In the genomic region with DNA sequence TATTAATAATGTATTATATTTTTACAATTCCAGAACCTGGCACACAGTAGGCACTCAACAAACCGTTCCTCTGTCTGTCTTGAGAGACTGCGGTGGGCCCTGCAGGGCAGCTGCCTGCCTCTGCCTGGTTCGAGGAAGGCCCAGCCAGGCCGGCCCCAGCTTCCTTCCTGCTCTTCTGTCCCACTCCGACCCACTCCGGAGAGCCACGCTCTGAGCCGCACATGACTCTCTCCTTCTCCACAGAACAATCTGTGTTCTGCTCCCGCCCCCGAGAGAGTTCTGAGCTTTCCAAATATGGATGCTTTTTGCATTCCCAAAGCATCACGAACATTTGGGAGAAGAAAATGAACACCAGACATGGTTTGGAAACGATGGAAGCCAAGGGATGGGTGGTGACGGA, we compare ENCODE assay signal across 8 cellular contexts. TPM values are rescaled to one million over a fixed set of nuclear protein-coding genes. Genes with fewer than 3 reads are reported as not detected.
DNase-seq lines count a peak whose midpoint lies in the region; ATAC-seq, FAIRE-seq and TF ChIP-seq lines count a peak whose summit lies in the region.

No MANE protein-coding gene starts in this region.

- TF ChIP-seq POLR2A in GM12891 (IDR thresholded peaks at IDR 0.05; ENCODE audit: low read depth, low read length), result no peak

- no peak for TF ChIP-seq CTCF in brain microvascular endothelial cell (IDR thresholded peaks at IDR 0.05; ENCODE audit: low read depth, low read length, missing control alignments)

- H3K27me3 Mint-ChIP-seq in CD8-positive, alpha-beta memory T cell, result peaks cover 5 to 24% of the 10 kb centered on the region in 2 donors
- peaks cover 11% of the 10 kb centered on the region for H3K27me3 Mint-ChIP-seq in stimulated activated naive CD8-positive, alpha-beta T cell treated with anti-CD3 and anti-CD28 coated beads, Interleukin-15, amount 100 ng/mL, for 72 hours

- H3K36me3 ChIP-seq in CD8-positive, alpha-beta memory T cell (ENCODE audit: insufficient read depth, low read length), result no peaks in the 10 kb centered on the region
- H3K36me3 ChIP-seq in brain microvascular endothelial cell (replicated peaks), result no peaks in the 10 kb centered on the region

- CTCF ChIA-PET in CD8-positive, alpha-beta memory T cell (lab: Charles Lee), result interaction anchor here (0.6 to 3.1 kb wide), 26 partner anchors 8 to 818 kb away, joined by 3 to 12 read pairs (median 4); a partner anchor contains a TSS

- peaks cover 7% of the 10 kb centered on the region for H3K9me3 ChIP-seq in CD8-positive, alpha-beta memory T cell (ENCODE audit: low read length)

- ATAC-seq in stimulated activated naive CD8-positive, alpha-beta T cell treated with anti-CD3 and anti-CD28 coated beads, Interleukin-15, amount 100 ng/mL, for 72 hours, result no peak
- no peak for ATAC-seq in GM18519 (IDR thresholded peaks at IDR 0.05; ENCODE audit: low FRiP score, unreplicated experiment)

- H3K4me1 ChIP-seq in CD8-positive, alpha-beta memory T cell (ENCODE audit: insufficient read depth, low read length), result peaks cover 16% of the 10 kb centered on the region

- H3K4me3 ChIP-seq in CD8-positive, alpha-beta memory T cell (ENCODE audit: low read length), result peak overlapping the region; percentile 78
- H3K4me3 ChIP-seq in brain microvascular endothelial cell (ENCODE audit: low read depth, low read length), result peak overlapping the region; percentile 65

- POLR2A ChIA-PET in CD8-positive, alpha-beta memory T cell (lab: Charles Lee), result interaction anchor here (1.5 to 1.6 kb wide), 3 partner anchors 359 to 503 kb away, joined by 4 to 10 read pairs (median 6); a partner anchor contains a TSS

- H3K9me3 Mint-ChIP-seq in CD8-positive, alpha-beta memory T cell, result peaks cover 13 to 18% (median 18%) of the 10 kb centered on the region in 5 donors
- H3K9me3 Mint-ChIP-seq in stimulated activated naive CD8-positive, alpha-beta T cell treated with anti-CD3 and anti-CD28 coated beads, Interleukin-15, amount 100 ng/mL, for 72 hours, result peaks cover 9 to 11% of the 10 kb centered on the region in 2 donors

- DNase-seq in CD8-positive, alpha-beta memory T cell, result no peak
- DNase-seq in KG1 (lab: John Stamatoyannopoulos, UW) (peak; percentile 48), brain microvascular endothelial cell (peak; percentile 17), left kidney (ENCODE audit: low read depth, low spot score) (peak; percentile 11), GM12891 (ENCODE audit: insufficient read length, low spot score) (no peak), NAMALWA (ENCODE audit: low spot score) (no peak)
- peak; percentile 8 to 23 for DNase-seq in stimulated activated naive CD8-positive, alpha-beta T cell treated with anti-CD3 and anti-CD28 coated beads, Interleukin-15, amount 100 ng/mL, for 72 hours

- in situ Hi-C loops in brain microvascular endothelial cell (cut with HindIII; ENCODE audit: low pct_ligation_motif_present, low sequenced_read_pairs), result no loop called here

- peaks cover 5 to 17% (median 12%) of the 10 kb centered on the region in 3 donors for H3K4me1 Mint-ChIP-seq in CD8-positive, alpha-beta memory T cell
- H3K4me1 Mint-ChIP-seq in stimulated activated naive CD8-positive, alpha-beta T cell treated with anti-CD3 and anti-CD28 coated beads, Interleukin-15, amount 100 ng/mL, for 72 hours, result peaks cover 22% of the 10 kb centered on the region

- no peaks in the 10 kb centered on the region for H3K27me3 ChIP-seq in CD8-positive, alpha-beta memory T cell (ENCODE audit: insufficient read depth, low read length, poor library complexity, severe bottlenecking)
- H3K27me3 ChIP-seq in brain microvascular endothelial cell (replicated peaks), result no peaks in the 10 kb centered on the region

- H3K27ac Mint-ChIP-seq in CD8-positive, alpha-beta memory T cell, result peak overlapping the region; percentile 51 to 85 (median 68)
- peak overlapping the region; percentile 89 to 97 for H3K27ac Mint-ChIP-seq in stimulated activated naive CD8-positive, alpha-beta T cell treated with anti-CD3 and anti-CD28 coated beads, Interleukin-15, amount 100 ng/mL, for 72 hours

- H3K36me3 Mint-ChIP-seq in CD8-positive, alpha-beta memory T cell, result peaks cover 0 to 22% (median 2%) of the 10 kb centered on the region in 3 donors

- H3K27ac ChIP-seq in CD8-positive, alpha-beta memory T cell (ENCODE audit: low read depth, low read length), result peak overlapping the region; percentile 43
- peak overlapping the region; percentile 59 for H3K27ac ChIP-seq in brain microvascular endothelial cell

- H3K4me3 Mint-ChIP-seq in CD8-positive, alpha-beta memory T cell, result peak overlapping the region; percentile 70 to 88 (median 74)
- peak overlapping the region; percentile 85 to 86 for H3K4me3 Mint-ChIP-seq in stimulated activated naive CD8-positive, alpha-beta T cell treated with anti-CD3 and anti-CD28 coated beads, Interleukin-15, amount 100 ng/mL, for 72 hours

- no peak for FAIRE-seq in GM12891 (lab: Jason Lieb, UNC)

TF ChIP-seq in GM12891, 5 proteins besides CTCF, POLR2A, EP300 and RAD21:
- TF ChIP-seq POU2F2 (IDR thresholded peaks at IDR 0.05; ENCODE audit: low read depth, low read length) (no peak), POLR2AphosphoS5 (IDR thresholded peaks at IDR 0.05; ENCODE audit: low read depth, low read length) (no peak), PAX5 (IDR thresholded peaks at IDR 0.05; ENCODE audit: insufficient read depth, low read length, severe bottlenecking) (no peak), SPI1 (IDR thresholded peaks at IDR 0.05; ENCODE audit: low read depth, low read length) (no peak), TAF1 (IDR thresholded peaks at IDR 0.05; ENCODE audit: low read depth, low read length) (no peak)

RNA-seq across cellular contexts. Expression of a gene that starts 57.3 kb away (rescaled TPM):
- 1 to 10 TPM; 5.2 to 5.8 TPM for total RNA-seq in CD8-positive, alpha-beta memory T cell
- polyA plus RNA-seq in CD8-positive, alpha-beta memory T cell, result 1.7 TPM
- polyA plus RNA-seq in GM12891 (2012; ENCODE audit: low read depth, missing spikeins), result not detected

Comparison
In these comparisons a context has a peak if more than half of its experiments do, and no peak if none do; other contexts are left out.
1. DNase-seq: peak in KG1 (single experiment), brain microvascular endothelial cell (single experiment), left kidney (single experiment) and stimulated activated naive CD8-positive, alpha-beta T cell treated with anti-CD3 and anti-CD28 coated beads, Interleukin-15, amount 100 ng/mL, for 72 hours (2 of 2); none in CD8-positive, alpha-beta memory T cell (0 of 5), GM12891 (single experiment) and NAMALWA (single experiment).